1 cellular context compared by ENCODE assay signal in the genomic region with DNA sequence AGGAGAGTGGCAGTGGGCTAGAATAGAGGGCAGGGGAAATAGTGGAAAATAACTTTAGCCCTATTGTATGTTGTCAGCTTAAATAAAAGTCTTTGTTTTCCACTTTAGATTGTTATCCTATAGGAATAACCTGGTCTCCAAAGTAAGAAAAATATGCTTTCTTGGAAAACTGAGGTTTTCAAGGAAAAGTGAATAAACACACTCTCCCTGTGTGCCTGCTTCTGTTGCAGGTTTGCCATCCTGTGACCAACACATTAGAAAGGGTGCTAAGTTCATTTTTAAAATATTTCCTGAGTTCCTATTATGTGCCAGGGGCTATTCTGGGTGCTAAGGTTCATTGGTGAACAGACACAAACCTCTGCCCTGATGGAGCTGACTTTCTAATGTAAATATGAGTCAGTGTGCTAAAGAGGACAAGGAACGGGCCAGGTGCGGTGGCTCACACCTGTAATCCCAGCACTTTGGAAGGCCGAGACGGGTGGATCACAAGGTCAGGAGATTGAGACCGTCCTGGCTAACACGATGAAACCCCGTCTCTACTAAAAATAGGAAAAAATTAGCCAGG.
TF ChIP-seq lines count a peak whose summit lies in the region.

No MANE protein-coding gene starts in this region.

TF ChIP-seq in WTC11, 78 proteins besides CTCF, POLR2A, EP300 and RAD21 (continued from another document):
- TF ChIP-seq HMGXB4 (CRISPR knock-in tag; IDR thresholded peaks at IDR 0.05) (no peak), TEAD1 (CRISPR knock-in tag; IDR thresholded peaks at IDR 0.05) (no peak), ZBTB21 (CRISPR knock-in tag; IDR thresholded peaks at IDR 0.05; ENCODE audit: borderline replicate concordance) (no peak), SMAD3 (CRISPR knock-in tag; IDR thresholded peaks at IDR 0.05; ENCODE audit: borderline replicate concordance) (no peak)
- TF ChIP-seq, protein P1, sequence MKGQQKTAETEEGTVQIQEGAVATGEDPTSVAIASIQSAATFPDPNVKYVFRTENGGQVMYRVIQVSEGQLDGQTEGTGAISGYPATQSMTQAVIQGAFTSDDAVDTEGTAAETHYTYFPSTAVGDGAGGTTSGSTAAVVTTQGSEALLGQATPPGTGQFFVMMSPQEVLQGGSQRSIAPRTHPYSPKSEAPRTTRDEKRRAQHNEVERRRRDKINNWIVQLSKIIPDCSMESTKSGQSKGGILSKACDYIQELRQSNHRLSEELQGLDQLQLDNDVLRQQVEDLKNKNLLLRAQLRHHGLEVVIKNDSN (CRISPR knock-in tag; IDR thresholded peaks at IDR 0.05) = no peak
